Comparison of ENCODE assay signal across 8 cellular contexts in genomic region chr19:9323919-9324583, GRCh38. TPM values are rescaled to one million over a fixed set of nuclear protein-coding genes. Genes with fewer than 3 reads are reported as not detected.
DNase-seq lines count a peak whose midpoint lies in the region; ATAC-seq lines count a peak whose summit lies in the region.

Gene ZNF559 (plus strand): TSS chr19:9324179. CDS start chr19:9338550, 14,371 bp downstream.

- DNase-seq in Ammon's horn (ENCODE audit: low spot score) (peak; percentile 91), NCI-H446 (lab: John Stamatoyannopoulos, UW) (peak; percentile 91 to 98), cerebellum (ENCODE audit: low spot score) (peak; percentile 88), kidney glomerular epithelial cell (lab: John Stamatoyannopoulos, UW) (peak; percentile 89)
- peak; percentile 97 for DNase-seq in activated CD4-positive, CD25-positive, alpha-beta regulatory T cell treated with anti-CD3 and anti-CD28 coated beads, Interleukin-2, amount 50 U/mL, for 72 hours
- peak; percentile 89 to 91 for DNase-seq in stimulated activated CD4-positive, alpha-beta T cell treated with anti-CD3 and anti-CD28 coated beads, Interleukin-15, amount 100 ng/mL, for 48 hours (ENCODE audit: low read depth in 2 of 2)

- ATAC-seq in GM19035 (IDR thresholded peaks at IDR 0.05; ENCODE audit: unreplicated experiment) = peak; percentile 92
- peak; percentile 97 for ATAC-seq in HG03342 (IDR thresholded peaks at IDR 0.05; ENCODE audit: unreplicated experiment)

RNA-seq across cellular contexts. Expression of gene ZNF559, which starts in this region (rescaled TPM):
- total RNA-seq in cerebellum = 73.1 TPM

Comparison
In these comparisons a context has a peak if more than half of its experiments do, and no peak if none do; other contexts are left out.
1. Peak in every context shown above with its lines: DNase-seq and ATAC-seq.